Comparison of ENCODE assay signal across 22 cellular contexts in the genomic region with DNA sequence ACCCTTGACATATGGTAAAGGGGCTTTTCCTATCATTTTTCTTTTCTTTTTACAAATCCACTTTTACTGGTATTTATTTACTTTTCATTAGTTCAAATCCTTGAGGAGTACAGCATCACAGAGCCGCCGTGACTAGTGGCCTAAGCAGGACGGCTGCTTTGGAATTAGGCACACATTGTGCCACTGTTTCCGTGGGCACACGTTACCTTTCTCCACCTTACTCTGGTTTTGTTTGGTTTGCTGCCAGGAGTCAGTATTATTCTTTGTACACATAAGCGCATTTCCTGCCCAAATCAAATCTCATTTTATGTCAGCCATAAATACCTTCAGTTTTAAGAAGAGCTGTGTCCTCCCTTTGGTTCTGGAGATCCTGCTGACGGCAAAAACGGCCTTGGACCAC. TPM values are rescaled to one million over a fixed set of nuclear protein-coding genes. Genes with fewer than 3 reads are reported as not detected.
A peak's percentile ranks its signal among the peaks of the same experiment; 100 is the strongest.
DNase-seq lines count a peak whose midpoint lies in the region; ATAC-seq and TF ChIP-seq lines count a peak whose summit lies in the region.
"Had no signal": no experiment of that assay in that cellular context is flagged by ENCODE, and none has a peak within 500 bp of the region (broad histone marks: within the 10 kb centered on the region; RNA-seq: fewer than 3 reads in every experiment).

No MANE protein-coding gene starts in this region.

- no peak for TF ChIP-seq POLR2A in thyroid gland (IDR thresholded peaks at IDR 0.05)

- H3K4me1 ChIP-seq in mesendoderm (ENCODE audit: control insufficient read depth, low read depth, low read length) (no peaks in the 10 kb centered on the region), thyroid gland (no peaks in the 10 kb centered on the region)

- no peak for TF ChIP-seq CTCF in thyroid gland (IDR thresholded peaks at IDR 0.05)

- no peaks in the 10 kb centered on the region for H3K36me3 ChIP-seq in mesendoderm (ENCODE audit: control insufficient read depth, insufficient read depth, low read length)
- no peaks in the 10 kb centered on the region for H3K36me3 ChIP-seq in thyroid gland

- H3K23ac ChIP-seq in mesendoderm (ENCODE audit: low read length), result no peak overlapping the region

- H2BK120ac ChIP-seq in mesendoderm (ENCODE audit: low read depth, low read length), result no peak overlapping the region

- intact Hi-C loops in left colon (cut with DNase I, micrococcal nuclease), result loop anchor here in 1 of 2 donors (10.0 kb wide), 2 partner anchors 61 to 261 kb away; no protein-coding TSS in a partner anchor
- intact Hi-C loops in thyroid gland (cut with DNase I), result no loop called here

- H3K9ac ChIP-seq in mesendoderm (ENCODE audit: low read length), result no peak overlapping the region
- H3K9ac ChIP-seq: BLaER1 had no signal

- ATAC-seq in left colon (peak; percentile 66), HG03460 (IDR thresholded peaks at IDR 0.05; ENCODE audit: unreplicated experiment) (no peak), GM18907 (IDR thresholded peaks at IDR 0.05; ENCODE audit: unreplicated experiment) (no peak)
- ATAC-seq: GM12878 had no signal

- no peak overlapping the region for H2AK5ac ChIP-seq in mesendoderm (ENCODE audit: low read length)

- no peaks in the 10 kb centered on the region for H3K79me1 ChIP-seq in mesendoderm (ENCODE audit: low read length)

- H3K27me3 ChIP-seq in mesendoderm (ENCODE audit: insufficient read depth, low read length, poor library complexity) (no peaks in the 10 kb centered on the region), thyroid gland (no peaks in the 10 kb centered on the region)
- H3K27me3 ChIP-seq: BE2C, BLaER1 had no signal

- H4K8ac ChIP-seq in mesendoderm (ENCODE audit: low read depth, low read length), result no peak overlapping the region

- WGBS in mesendoderm (ENCODE audit: extremely low coverage, insufficient coverage, low lambda C conversion rate), result no CpG with 5 or more reads among the region's 8 CpGs
- 94 to 95% methylated on average over 8 of the region's 8 CpGs for WGBS in thyroid gland, 2 donors

- H3K18ac ChIP-seq in mesendoderm (ENCODE audit: low read length), result no peak overlapping the region

- H3K79me2 ChIP-seq in mesendoderm (ENCODE audit: control insufficient read depth, insufficient read depth, low read length), result no peaks in the 10 kb centered on the region

- peak overlapping the region; percentile 9 for H3K4ac ChIP-seq in mesendoderm (ENCODE audit: low read depth, low read length)

- no peak overlapping the region for H4K5ac ChIP-seq in mesendoderm (ENCODE audit: low read length)

- H3K27ac ChIP-seq in mesendoderm (ENCODE audit: low read depth, low read length) (no peak overlapping the region), thyroid gland (no peak overlapping the region)
- H3K27ac ChIP-seq: BLaER1 had no signal

- H3K56ac ChIP-seq in mesendoderm (ENCODE audit: low read length), result no peak overlapping the region

- no peaks in the 10 kb centered on the region for H3K9me3 ChIP-seq in thyroid gland
- H3K9me3 ChIP-seq: BE2C, BLaER1 had no signal

- H3K4me2 ChIP-seq in mesendoderm (ENCODE audit: low read length), result no peak overlapping the region
- H3K4me2 ChIP-seq: BLaER1 had no signal

- H2BK5ac ChIP-seq in mesendoderm (ENCODE audit: low read length), result no peak overlapping the region

- H3K4me3 ChIP-seq in mesendoderm (ENCODE audit: low read length) (no peak overlapping the region), thyroid gland (replicated peaks in 1 of 3) (no peak overlapping the region)
- H3K4me3 ChIP-seq: BLaER1, GM12878 had no signal

- no peak overlapping the region for H2BK15ac ChIP-seq in mesendoderm (replicated peaks; ENCODE audit: low read depth)

- DNase-seq in left colon (no peak), mesendoderm (no peak), thyroid gland (no peak)
- DNase-seq: 8988T; ACHN; BE2C; C1 segment of cervical spinal cord; CD4-positive, alpha-beta memory T cell; CD4-positive, CD25-positive, alpha-beta regulatory T cell; CD8-positive, alpha-beta memory T cell; COR-L47; DMS 273 treated with DMSO at 0.1 percent for 48 hours; DMS153; DMS53; DMS79; DND-41; EL; GDM1 had no signal

RNA-seq across cellular contexts. Expression of a gene that starts 31.2 kb away (rescaled TPM):
- total RNA-seq in left colon (10 to 100 TPM; 30.7 to 32.4 TPM), thyroid gland (10 to 100 TPM; 30.0 to 37.8 (median 32.9) TPM)
- polyA plus RNA-seq in mesendoderm (2013, experiment 1 of 2), result 12.3 TPM
- 12.3 TPM for polyA plus RNA-seq in mesendoderm (2013, experiment 2 of 2)
